Comparison of ENCODE assay signal across 8 cellular contexts in the genomic region with DNA sequence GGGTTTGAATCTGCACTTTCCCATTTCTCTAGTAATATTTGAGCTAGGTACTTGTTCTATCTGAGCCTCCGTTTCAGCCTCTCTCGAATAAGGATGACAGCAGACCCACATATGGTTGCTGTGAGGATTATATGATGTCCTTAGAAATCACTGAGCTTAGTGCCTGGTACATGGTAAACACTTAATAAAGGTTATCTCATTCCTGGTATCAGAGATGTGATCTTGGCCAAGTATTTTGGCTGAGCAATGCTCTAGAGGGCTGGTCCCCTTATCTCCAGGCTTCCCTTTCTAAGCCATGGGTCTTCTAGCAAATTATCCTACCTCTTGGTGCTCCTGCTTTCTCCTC. TPM values are rescaled to one million over a fixed set of nuclear protein-coding genes. Genes with fewer than 3 reads are reported as not detected.
DNase-seq lines count a peak whose midpoint lies in the region; ATAC-seq, FAIRE-seq and TF ChIP-seq lines count a peak whose summit lies in the region.

No MANE protein-coding gene starts in this region.

- no peak for FAIRE-seq in keratinocyte (lab: Jason Lieb, UNC)

- no peak for DNase-seq in activated CD4-positive, alpha-beta T cell treated with anti-CD3 and anti-CD28 coated beads for 36 hours
- no peak for DNase-seq in activated CD4-positive, alpha-beta T cell treated with anti-CD3 and anti-CD28 coated beads, Interleukin-2, amount 50 U/mL, for 1 hour
- no peak for DNase-seq in activated T-helper 1 cell treated with anti-CD3 and anti-CD28 coated beads, Interleukin-12 subunit alpha, Interleukin-12 subunit beta, Interleukin-2, Interleukin-4 antibody, amounts not matched to agents 30 ng/mL and 10 ng/mL and 1 ng/mL, durations not matched to agents 14 hours and 24 hours and 36 hours (ENCODE audit: low spot score)
- no peak for DNase-seq in keratinocyte (ENCODE audit: low read depth, low spot score)
- DNase-seq in thoracic aorta (ENCODE audit: low spot score): no peak
- no peak for DNase-seq in EL
- DNase-seq in inferior parietal cortex (ENCODE audit: extremely low spot score): no peak

- TF ChIP-seq CTCF in keratinocyte (optimal IDR thresholded peaks at IDR 0.05 in 1 of 3, IDR thresholded peaks at IDR 0.05 in 1 of 3, conservative IDR thresholded peaks at IDR 0.05 in 1 of 3; ENCODE audit: extremely low read depth in 1 of 3, insufficient read depth in 2 of 3, low read length in 3 of 3) (no peak), thoracic aorta (IDR thresholded peaks at IDR 0.05) (no peak)

- peak overlapping the region; percentile 95 for H3K4me2 ChIP-seq in keratinocyte (ENCODE audit: control insufficient read depth, extremely low read depth, insufficient read depth, low read depth, low read length)

- peak overlapping the region; percentile 70 for H2AFZ ChIP-seq in keratinocyte (ENCODE audit: control insufficient read depth, low read length)

- H3K4me1 ChIP-seq in keratinocyte (ENCODE audit: control insufficient read depth, extremely low read depth, insufficient read depth, low read length): peaks cover 11% of the 10 kb centered on the region
- H3K4me1 ChIP-seq in thoracic aorta (ENCODE audit: control insufficient read depth in 1 of 2, low read depth in 2 of 2): peaks cover 11 to 22% of the 10 kb centered on the region in 2 donors

- H3K27ac ChIP-seq in keratinocyte (ENCODE audit: control insufficient read depth, insufficient read depth, low read length): no peak overlapping the region
- H3K27ac ChIP-seq in thoracic aorta: peak overlapping the region in 1 of 2 donors; percentile 82

- H4K20me1 ChIP-seq in keratinocyte (ENCODE audit: control insufficient read depth, extremely low read depth, insufficient read depth, low read length): no peaks in the 10 kb centered on the region

- H3K9ac ChIP-seq in keratinocyte (ENCODE audit: control insufficient read depth, extremely low read depth, insufficient read depth, low read length): peak overlapping the region; percentile 85

- H3K4me3 ChIP-seq in keratinocyte (ENCODE audit: control insufficient read depth in 2 of 3, extremely low read depth in 1 of 3, insufficient read depth in 2 of 3, low read depth in 1 of 3, low read length in 3 of 3) (peak overlapping the region; percentile 77 to 97 (median 97)), thoracic aorta (peak overlapping the region; percentile 97)

- no peaks in the 10 kb centered on the region for H3K9me1 ChIP-seq in keratinocyte (ENCODE audit: control insufficient read depth, extremely low read depth, insufficient read depth, low read length)

- POLR2A ChIA-PET in activated CD4-positive, alpha-beta T cell treated with anti-CD3 and anti-CD28 coated beads for 36 hours (lab: Charles Lee): no interaction called here

- H3K36me3 ChIP-seq in keratinocyte (ENCODE audit: control insufficient read depth in 2 of 2, extremely low read depth in 1 of 2, insufficient read depth in 2 of 2, low read length in 2 of 2): no peaks in the 10 kb centered on the region
- H3K36me3 ChIP-seq in thoracic aorta: no peaks in the 10 kb centered on the region

- H3K27me3 ChIP-seq in keratinocyte (ENCODE audit: control insufficient read depth, extremely low read depth, insufficient read depth, low read length) (no peaks in the 10 kb centered on the region), thoracic aorta (replicated peaks; ENCODE audit: insufficient read depth) (no peaks in the 10 kb centered on the region)

- H3K9me3 ChIP-seq in keratinocyte (ENCODE audit: control insufficient read depth, low read depth, low read length) (no peaks in the 10 kb centered on the region), thoracic aorta (no peaks in the 10 kb centered on the region)

- no peak for ATAC-seq in activated CD4-positive, alpha-beta T cell treated with anti-CD3 and anti-CD28 coated beads for 36 hours
- peak; percentile 9 for ATAC-seq in thoracic aorta (ENCODE audit: insufficient number of reproducible peaks, low FRiP score, low read depth)
- no peak for ATAC-seq in HG03520 (IDR thresholded peaks at IDR 0.05; ENCODE audit: unreplicated experiment)

- H3K36me3 Mint-ChIP-seq in activated CD4-positive, alpha-beta T cell treated with anti-CD3 and anti-CD28 coated beads for 36 hours (ENCODE audit: low read depth): peaks cover 2% of the 10 kb centered on the region
- peaks cover 4% of the 10 kb centered on the region for H3K36me3 Mint-ChIP-seq in activated T-helper 1 cell treated with anti-CD3 and anti-CD28 coated beads, Interleukin-12 subunit alpha, Interleukin-12 subunit beta, Interleukin-2, Interleukin-4 antibody, amounts not matched to agents 30 ng/mL and 10 ng/mL and 1 ng/mL, durations not matched to agents 14 hours and 24 hours and 36 hours (ENCODE audit: low read depth)

- H3K79me2 ChIP-seq in keratinocyte (ENCODE audit: control insufficient read depth, insufficient read depth, low read length): peaks cover 40% of the 10 kb centered on the region

- H3K4me3 Mint-ChIP-seq in activated CD4-positive, alpha-beta T cell treated with anti-CD3 and anti-CD28 coated beads for 36 hours: peak overlapping the region; percentile 99
- H3K4me3 Mint-ChIP-seq in activated T-helper 1 cell treated with anti-CD3 and anti-CD28 coated beads, Interleukin-12 subunit alpha, Interleukin-12 subunit beta, Interleukin-2, Interleukin-4 antibody, amounts not matched to agents 30 ng/mL and 10 ng/mL and 1 ng/mL, durations not matched to agents 14 hours and 24 hours and 36 hours: peak overlapping the region; percentile 99

- H3K4me1 Mint-ChIP-seq in activated CD4-positive, alpha-beta T cell treated with anti-CD3 and anti-CD28 coated beads for 36 hours: peaks cover 24% of the 10 kb centered on the region
- H3K4me1 Mint-ChIP-seq in activated T-helper 1 cell treated with anti-CD3 and anti-CD28 coated beads, Interleukin-12 subunit alpha, Interleukin-12 subunit beta, Interleukin-2, Interleukin-4 antibody, amounts not matched to agents 30 ng/mL and 10 ng/mL and 1 ng/mL, durations not matched to agents 14 hours and 24 hours and 36 hours (ENCODE audit: low read depth): peaks cover 29% of the 10 kb centered on the region

- CTCF ChIA-PET in activated CD4-positive, alpha-beta T cell treated with anti-CD3 and anti-CD28 coated beads for 36 hours (lab: Charles Lee): interaction anchor here (0.5 to 1.6 kb wide), 3 partner anchors 9 to 41 kb away, joined by 3 to 5 read pairs (median 5); no protein-coding TSS in a partner anchor

- intact Hi-C loops in activated CD4-positive, alpha-beta T cell treated with anti-CD3 and anti-CD28 coated beads for 36 hours (cut with DNase I, micrococcal nuclease): loop anchor here (1.0 to 5.0 kb wide), 15 partner anchors 77 to 1121 kb away; a partner anchor contains a TSS
- intact Hi-C loops in activated T-helper 1 cell treated with anti-CD3 and anti-CD28 coated beads, Interleukin-12 subunit alpha, Interleukin-12 subunit beta, Interleukin-2, Interleukin-4 antibody, amounts not matched to agents 30 ng/mL and 10 ng/mL and 1 ng/mL, durations not matched to agents 14 hours and 24 hours and 36 hours (cut with micrococcal nuclease): loop anchor here (1.0 to 10.0 kb wide), 17 partner anchors 25 to 1259 kb away; a partner anchor contains a TSS

- no peak overlapping the region for H3K27ac Mint-ChIP-seq in activated CD4-positive, alpha-beta T cell treated with anti-CD3 and anti-CD28 coated beads for 36 hours
- no peak overlapping the region for H3K27ac Mint-ChIP-seq in activated T-helper 1 cell treated with anti-CD3 and anti-CD28 coated beads, Interleukin-12 subunit alpha, Interleukin-12 subunit beta, Interleukin-2, Interleukin-4 antibody, amounts not matched to agents 30 ng/mL and 10 ng/mL and 1 ng/mL, durations not matched to agents 14 hours and 24 hours and 36 hours

- dilution Hi-C loops in keratinocyte (cut with MboI; ENCODE audit: extremely low pct_ligation_motif_present, low sequenced_read_pairs): no loop called here

- no peaks in the 10 kb centered on the region for H3K9me3 Mint-ChIP-seq in activated CD4-positive, alpha-beta T cell treated with anti-CD3 and anti-CD28 coated beads for 36 hours (ENCODE audit: low read depth)
- no peaks in the 10 kb centered on the region for H3K9me3 Mint-ChIP-seq in activated T-helper 1 cell treated with anti-CD3 and anti-CD28 coated beads, Interleukin-12 subunit alpha, Interleukin-12 subunit beta, Interleukin-2, Interleukin-4 antibody, amounts not matched to agents 30 ng/mL and 10 ng/mL and 1 ng/mL, durations not matched to agents 14 hours and 24 hours and 36 hours

- no peaks in the 10 kb centered on the region for H3K27me3 Mint-ChIP-seq in activated CD4-positive, alpha-beta T cell treated with anti-CD3 and anti-CD28 coated beads for 36 hours
- H3K27me3 Mint-ChIP-seq in activated T-helper 1 cell treated with anti-CD3 and anti-CD28 coated beads, Interleukin-12 subunit alpha, Interleukin-12 subunit beta, Interleukin-2, Interleukin-4 antibody, amounts not matched to agents 30 ng/mL and 10 ng/mL and 1 ng/mL, durations not matched to agents 14 hours and 24 hours and 36 hours (ENCODE audit: insufficient read depth): peaks cover 8% of the 10 kb centered on the region

RNA-seq across cellular contexts. Expression of a gene that starts 0.4 kb away (rescaled TPM):
- total RNA-seq in activated CD4-positive, alpha-beta T cell treated with anti-CD3 and anti-CD28 coated beads for 36 hours: 10 to 100 TPM; 73.6 to 77.9 TPM
- 61.7 and 72.2 TPM in 2 replicates for total RNA-seq in activated T-helper 1 cell treated with anti-CD3 and anti-CD28 coated beads, Interleukin-12 subunit alpha, Interleukin-12 subunit beta, Interleukin-2, Interleukin-4 antibody, amounts not matched to agents 30 ng/mL and 10 ng/mL and 1 ng/mL, durations not matched to agents 14 hours and 24 hours and 36 hours
- polyA plus RNA-seq in keratinocyte: 43.1 to 52.9 TPM (median 50.4 TPM) in 3 replicates
- 116 TPM for polyA plus RNA-seq in keratinocyte (2011; ENCODE audit: low read depth)
- 43.0 and 51.3 TPM in 2 replicates for polyA plus RNA-seq in keratinocyte (2011; cell fraction: cytosol; rRNA removed)
- polyA plus RNA-seq in keratinocyte (2011; cell fraction: nucleus; rRNA removed): 43.4 and 50.5 TPM in 2 replicates
- 58.7 and 95.6 TPM in 2 replicates for polyA plus RNA-seq in keratinocyte (2012; ENCODE audit: low replicate concordance)
- polyA minus RNA-seq in keratinocyte: 40.4 to 73.4 TPM (median 57.1 TPM) in 3 replicates
- polyA minus RNA-seq in keratinocyte (2011; cell fraction: cytosol; rRNA and poly(A)+ RNA removed): 40.5 TPM
- 16.5 and 30.0 TPM in 2 replicates for polyA minus RNA-seq in keratinocyte (2011; cell fraction: nucleus; rRNA and poly(A)+ RNA removed)
- 10 to 100 TPM; 39.7 to 62.1 TPM for total RNA-seq in thoracic aorta
